20 cellular contexts compared by ENCODE assay signal in the genomic region with DNA sequence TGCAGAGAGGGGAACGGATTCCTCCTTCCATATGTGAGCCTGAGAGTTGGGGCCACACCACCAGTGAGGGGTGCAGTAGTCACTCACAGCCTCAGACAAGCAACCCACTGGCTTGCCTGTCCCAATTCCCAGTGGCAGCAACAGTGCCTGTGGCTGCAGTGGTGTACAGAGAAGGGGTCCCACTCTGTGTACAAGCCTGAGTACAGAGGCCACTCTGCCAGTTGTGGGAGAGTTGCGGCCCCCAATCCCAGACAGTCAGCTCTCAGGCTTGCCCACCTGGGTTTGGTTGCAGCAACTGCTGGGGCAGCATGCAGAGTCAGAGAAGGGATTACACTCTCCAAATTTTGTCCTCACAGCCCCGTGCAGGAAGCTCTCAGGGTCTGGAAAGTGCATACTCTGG.
A peak's percentile ranks its signal among the peaks of the same experiment; 100 is the strongest.
DNase-seq lines count a peak whose midpoint lies in the region; ATAC-seq and TF ChIP-seq lines count a peak whose summit lies in the region.
"Had no signal": no experiment of that assay in that cellular context is flagged by ENCODE, and none has a peak within 500 bp of the region (broad histone marks: within the 10 kb centered on the region; RNA-seq: fewer than 3 reads in every experiment).

No MANE protein-coding gene starts in this region.

- H3K36me3 Mint-ChIP-seq in CD14-positive monocyte = no peaks in the 10 kb centered on the region

- H3K36me3 ChIP-seq in Loucy (ENCODE audit: insufficient read depth, low read length) = no peaks in the 10 kb centered on the region
- H3K36me3 ChIP-seq: BE2C, BLaER1 had no signal

- no peaks in the 10 kb centered on the region for H4K20me1 ChIP-seq in Loucy (ENCODE audit: insufficient read depth, low read length, poor library complexity, severe bottlenecking)
- H4K20me1 ChIP-seq: BLaER1 had no signal

- H3K9me3 Mint-ChIP-seq in CD14-positive monocyte = peaks cover 0 to 8% (median 2%) of the 10 kb centered on the region in 7 donors
- H3K9me3 Mint-ChIP-seq: CD4-positive, alpha-beta T cell; CD8-positive, alpha-beta T cell had no signal

- no peaks in the 10 kb centered on the region for H3K4me1 Mint-ChIP-seq in CD14-positive monocyte

- H3F3A ChIP-seq in Loucy (ENCODE audit: low read depth) = no peaks in the 10 kb centered on the region

- H3K27ac ChIP-seq in coronary artery = no peak overlapping the region
- H3K27ac ChIP-seq: BLaER1 had no signal

- H3K27me3 Mint-ChIP-seq in CD14-positive monocyte (ENCODE audit: low read depth in 3 of 3) = peaks cover 1 to 4% (median 3%) of the 10 kb centered on the region in 3 donors
- H3K27me3 Mint-ChIP-seq: CD4-positive, alpha-beta T cell had no signal

- H3K4me3 ChIP-seq in Loucy (ENCODE audit: low read length, poor library complexity, severe bottlenecking) (no peak overlapping the region), coronary artery (no peak overlapping the region)
- H3K4me3 ChIP-seq: BLaER1 had no signal

- H3K4me1 ChIP-seq in Loucy (ENCODE audit: insufficient read depth, low read length, poor library complexity, severe bottlenecking) = peaks cover 41% of the 10 kb centered on the region
- H3K4me1 ChIP-seq: BE2C, BLaER1, Caco-2 had no signal

- H3K9ac ChIP-seq in Loucy (ENCODE audit: low read depth, low read length, poor library complexity, severe bottlenecking) = no peak overlapping the region
- H3K9ac ChIP-seq: BLaER1 had no signal

- H3K27me3 ChIP-seq in Loucy (ENCODE audit: insufficient read depth, low read length, poor library complexity, severe bottlenecking) = no peaks in the 10 kb centered on the region
- H3K27me3 ChIP-seq: BE2C, BLaER1 had no signal

- no peak overlapping the region for H3K4me3 Mint-ChIP-seq in CD14-positive monocyte
- H3K4me3 Mint-ChIP-seq: CD4-positive, alpha-beta T cell; CD8-positive, alpha-beta T cell had no signal

- H3K27ac Mint-ChIP-seq in CD14-positive monocyte = no peak overlapping the region
- H3K27ac Mint-ChIP-seq: CD4-positive, alpha-beta T cell; CD8-positive, alpha-beta T cell had no signal

- ATAC-seq in HG03159 (IDR thresholded peaks at IDR 0.05; ENCODE audit: unreplicated experiment) = no peak
- ATAC-seq: CD8-positive, alpha-beta T cell had no signal

- no peaks in the 10 kb centered on the region for H3K9me3 ChIP-seq in Loucy (ENCODE audit: insufficient read depth, low read depth, low read length)
- H3K9me3 ChIP-seq: BE2C, BLaER1, Caco-2 had no signal

- peak overlapping the region; percentile 2 for H3K4me2 ChIP-seq in Loucy (ENCODE audit: low read depth, low read length, poor library complexity, severe bottlenecking)
- H3K4me2 ChIP-seq: BLaER1 had no signal

- H3K9me2 ChIP-seq in Loucy (replicated peaks; ENCODE audit: low read depth, low read length) = no peaks in the 10 kb centered on the region

- no peak overlapping the region for H2AFZ ChIP-seq in Loucy (ENCODE audit: low read length)

- peaks cover 7% of the 10 kb centered on the region; the same call in 1 of the 2 replicates for H3K79me2 ChIP-seq in Loucy (ENCODE audit: insufficient read depth, low read length)

- TF ChIP-seq CTCF in CD14-positive monocyte (IDR thresholded peaks at IDR 0.05) (no peak), Loucy (conservative IDR thresholded peaks at IDR 0.05; ENCODE audit: low read length) (no peak), coronary artery (IDR thresholded peaks at IDR 0.05) (no peak)

- intact Hi-C loops in CD14-positive monocyte (cut with micrococcal nuclease) = no loop called here

- DNase-seq in CD14-positive monocyte (ENCODE audit: low spot score) (peak; percentile 41), coronary artery (ENCODE audit: low spot score) (peak; percentile 59), DMS153 treated with DMSO at 0.1 percent for 48 hours (lab: John Stamatoyannopoulos, UW; ENCODE audit: unreplicated experiment) (no peak), NCI-H187 treated with DMSO at 0.1 percent for 48 hours (lab: John Stamatoyannopoulos, UW) (no peak)
- DNase-seq: 8988T; ACHN; BE2C; C1 segment of cervical spinal cord; Caco-2; Calu3; CD4-positive, alpha-beta T cell; CD8-positive, alpha-beta T cell; DMS53; DMS79; DND-41; EL; GDM1 had no signal

Comparison
In these comparisons a context has a peak if more than half of its experiments do, and no peak if none do; other contexts are left out.
1. DNase-seq: peak in CD14-positive monocyte (single experiment) and coronary artery (single experiment); none in DMS153 treated with DMSO at 0.1 percent for 48 hours (single experiment) and NCI-H187 treated with DMSO at 0.1 percent for 48 hours (single experiment).